In the genomic region with DNA sequence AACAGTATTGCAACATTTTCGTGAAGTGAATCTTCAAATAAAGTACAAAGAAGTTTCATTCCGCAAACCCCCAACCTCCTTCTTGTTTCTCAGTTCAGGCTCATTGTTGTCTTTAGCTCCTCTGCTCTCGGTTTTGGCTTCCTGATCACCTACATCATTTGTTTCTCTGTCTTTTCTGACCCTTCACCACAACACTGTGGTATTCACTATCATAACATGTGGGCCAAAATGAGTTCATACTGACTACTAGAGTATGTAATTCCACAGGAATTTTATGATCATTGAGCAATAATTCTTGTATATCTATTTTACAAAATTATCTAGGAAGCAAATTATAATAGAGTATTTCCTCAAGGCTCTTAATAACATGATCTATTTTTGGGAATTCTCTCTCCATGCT, we compare ENCODE assay signal across 13 cellular contexts.
DNase-seq lines count a peak whose midpoint lies in the region; ATAC-seq and TF ChIP-seq lines count a peak whose summit lies in the region.
"Had no signal": no experiment of that assay in that cellular context is flagged by ENCODE, and none has a peak within 500 bp of the region (broad histone marks: within the 10 kb centered on the region; RNA-seq: fewer than 3 reads in every experiment).

No MANE protein-coding gene starts in this region.

- H3K9me2 ChIP-seq in MM.1S (replicated peaks; ENCODE audit: insufficient read depth, low read length), result no peaks in the 10 kb centered on the region

- no peak overlapping the region for H3K27ac Mint-ChIP-seq in glutamatergic neuron (ENCODE audit: unreplicated experiment)
- H3K27ac Mint-ChIP-seq: GM23338; T-helper 1 cell treated with Interleukin-12 subunit alpha and Interleukin-12 subunit beta and Interleukin-4 antibody, amounts not matched to agents 30 μg/mL and 1 μg/mL, for 36 hours had no signal

- ATAC-seq in GM21360 (IDR thresholded peaks at IDR 0.05; ENCODE audit: unreplicated experiment), result peak; percentile 82
- ATAC-seq in GM18861 (IDR thresholded peaks at IDR 0.05; ENCODE audit: unreplicated experiment), result no peak
- ATAC-seq: GM23338 had no signal

- H3K36me3 ChIP-seq in MM.1S (replicated peaks; ENCODE audit: insufficient read depth, low read length), result no peaks in the 10 kb centered on the region
- no peaks in the 10 kb centered on the region for H3K36me3 ChIP-seq in fibroblast of lung (ENCODE audit: control insufficient read depth, insufficient read depth, low read length)
- H3K36me3 ChIP-seq in smooth muscle cell (ENCODE audit: low read depth), result no peaks in the 10 kb centered on the region
- H3K36me3 ChIP-seq: thoracic aorta had no signal

- H3K36me3 Mint-ChIP-seq in glutamatergic neuron (ENCODE audit: unreplicated experiment), result no peaks in the 10 kb centered on the region

- H3K79me2 ChIP-seq in MM.1S (ENCODE audit: low read length), result no peaks in the 10 kb centered on the region
- no peaks in the 10 kb centered on the region for H3K79me2 ChIP-seq in fibroblast of lung (ENCODE audit: control insufficient read depth, insufficient read depth, low read length)
- peaks cover 7% of the 10 kb centered on the region for H3K79me2 ChIP-seq in smooth muscle cell (ENCODE audit: low read depth)

- H3K9me3 Mint-ChIP-seq in glutamatergic neuron (ENCODE audit: unreplicated experiment), result no peaks in the 10 kb centered on the region
- H3K9me3 Mint-ChIP-seq: T-helper 1 cell treated with Interleukin-12 subunit alpha and Interleukin-12 subunit beta and Interleukin-4 antibody, amounts not matched to agents 30 μg/mL and 1 μg/mL, for 36 hours had no signal

- H3K9ac ChIP-seq in MM.1S (ENCODE audit: low read length), result no peak overlapping the region
- H3K9ac ChIP-seq in fibroblast of lung (ENCODE audit: insufficient read depth, low read length), result no peak overlapping the region
- H3K9ac ChIP-seq in smooth muscle cell (ENCODE audit: low read depth), result no peak overlapping the region

- no peaks in the 10 kb centered on the region for H3K4me1 Mint-ChIP-seq in glutamatergic neuron (ENCODE audit: low read depth, unreplicated experiment)

- no peak overlapping the region for H3K4me3 Mint-ChIP-seq in glutamatergic neuron (ENCODE audit: unreplicated experiment)
- H3K4me3 Mint-ChIP-seq: GM23338; T-helper 1 cell treated with Interleukin-12 subunit alpha and Interleukin-12 subunit beta and Interleukin-4 antibody, amounts not matched to agents 30 μg/mL and 1 μg/mL, for 36 hours had no signal

- no peak overlapping the region for H2AFZ ChIP-seq in MM.1S (ENCODE audit: low read length)
- no peak overlapping the region for H2AFZ ChIP-seq in fibroblast of lung (ENCODE audit: low read length)
- H2AFZ ChIP-seq in smooth muscle cell (ENCODE audit: low read depth), result peak overlapping the region; percentile 17
- H2AFZ ChIP-seq: GM23338 had no signal

- 63% methylated on average over 3 of the region's 3 CpGs for WGBS in smooth muscle cell (ENCODE audit: low lambda C conversion rate)

- H3K27me3 Mint-ChIP-seq in glutamatergic neuron (ENCODE audit: unreplicated experiment), result no peaks in the 10 kb centered on the region

- H3K9me3 ChIP-seq in MM.1S (replicated peaks; ENCODE audit: insufficient read depth, low read length) (no peaks in the 10 kb centered on the region), fibroblast of lung (ENCODE audit: control insufficient read depth, insufficient read depth, low read depth, low read length) (no peaks in the 10 kb centered on the region), smooth muscle cell (replicated peaks; ENCODE audit: low read depth) (no peaks in the 10 kb centered on the region)
- H3K9me3 ChIP-seq: thoracic aorta had no signal

- H3K27me3 ChIP-seq in MM.1S (replicated peaks; ENCODE audit: insufficient read depth, low read length) (no peaks in the 10 kb centered on the region), fibroblast of lung (ENCODE audit: control insufficient read depth, insufficient read depth, low read length) (no peaks in the 10 kb centered on the region), smooth muscle cell (ENCODE audit: low read depth) (no peaks in the 10 kb centered on the region)

- H4K20me1 ChIP-seq in MM.1S (ENCODE audit: insufficient read depth, low read length) (no peaks in the 10 kb centered on the region), fibroblast of lung (ENCODE audit: control insufficient read depth, extremely low read depth, insufficient read depth, low read length) (no peaks in the 10 kb centered on the region), smooth muscle cell (ENCODE audit: low read depth) (no peaks in the 10 kb centered on the region)

- no peak overlapping the region for H3K4me3 ChIP-seq in MM.1S (ENCODE audit: low read length)
- no peak overlapping the region for H3K4me3 ChIP-seq in fibroblast of lung (replicated peaks in 1 of 4; ENCODE audit: control extremely low read depth in 1 of 4, insufficient read depth in 1 of 4, low read depth in 3 of 4, low read length in 4 of 4)
- H3K4me3 ChIP-seq in smooth muscle cell, result no peak overlapping the region
- H3K4me3 ChIP-seq: GM23338, lung, thoracic aorta had no signal

- H3K4me1 ChIP-seq in MM.1S (ENCODE audit: low read length) (0 out of 2 replicates have a peak, but pooled peaks cover 6% of the 10 kb centered on the region), fibroblast of lung (ENCODE audit: control insufficient read depth, extremely low read depth, insufficient read depth, low read length) (peaks cover 9% of the 10 kb centered on the region), smooth muscle cell (ENCODE audit: low read depth) (peaks cover 38% of the 10 kb centered on the region)

- peak; percentile 75 for DNase-seq in MM.1S
- peak; percentile 85 to 99 for DNase-seq in fibroblast of lung (ENCODE audit: low read depth in 2 of 2)
- no peak for DNase-seq in smooth muscle cell (lab: John Stamatoyannopoulos, UW; ENCODE audit: unreplicated experiment)
- no peak for DNase-seq in glutamatergic neuron
- no peak for DNase-seq in stimulated activated CD4-positive, alpha-beta T cell treated with anti-CD3 and anti-CD28 coated beads, Interleukin-4, amount 100 ng/mL, for 4 hours
- DNase-seq in activated naive CD4-positive, alpha-beta T cell treated with Interleukin-2 at 50 U/mL for 16 hours, result no peak
- DNase-seq: effector CD8-positive, alpha-beta T cell had no signal

- H3K4me2 ChIP-seq in MM.1S (ENCODE audit: low read depth, low read length) (0 out of 2 replicates have a peak overlapping the region, but pooled peaks have one; percentile 4), fibroblast of lung (ENCODE audit: extremely low read depth, insufficient read depth, low read length) (peak overlapping the region; percentile 34), smooth muscle cell (peak overlapping the region; percentile 56)
- H3K4me2 ChIP-seq: GM23338 had no signal

- TF ChIP-seq CTCF in MM.1S (IDR thresholded peaks at IDR 0.05; ENCODE audit: low read length) (no peak), fibroblast of lung (conservative IDR thresholded peaks at IDR 0.05 in 1 of 2, IDR thresholded peaks at IDR 0.05 in 1 of 2; ENCODE audit: low read depth in 1 of 2, low read length in 2 of 2) (no peak), smooth muscle cell (IDR thresholded peaks at IDR 0.05; ENCODE audit: borderline replicate concordance, insufficient read depth, poor library complexity, severe bottlenecking) (no peak), glutamatergic neuron (IDR thresholded peaks at IDR 0.05; ENCODE audit: partially characterized antibody, unreplicated experiment) (no peak)

- H3K27ac ChIP-seq in MM.1S (ENCODE audit: low read length), result no peak overlapping the region
- peak overlapping the region; percentile 41 for H3K27ac ChIP-seq in fibroblast of lung (ENCODE audit: insufficient read depth, low read length)
- H3K27ac ChIP-seq in smooth muscle cell (ENCODE audit: low read depth), result peak overlapping the region; percentile 67
- H3K27ac ChIP-seq: thoracic aorta had no signal

- H3F3A ChIP-seq in MM.1S (ENCODE audit: insufficient read depth, low read length), result peaks cover 5% of the 10 kb centered on the region; the same call in 1 of the 2 replicates
- peaks cover 7% of the 10 kb centered on the region for H3F3A ChIP-seq in smooth muscle cell (ENCODE audit: low read depth)

Comparison
In these comparisons a context has a peak if more than half of its experiments do, and no peak if none do; other contexts are left out.
1. DNase-seq: peak in MM.1S (single experiment) and fibroblast of lung (2 of 2); none in smooth muscle cell (single experiment), glutamatergic neuron (single experiment), stimulated activated CD4-positive, alpha-beta T cell treated with anti-CD3 and anti-CD28 coated beads, Interleukin-4, amount 100 ng/mL, for 4 hours (0 of 2) and activated naive CD4-positive, alpha-beta T cell treated with Interleukin-2 at 50 U/mL for 16 hours (single experiment).
2. H3K4me2 ChIP-seq: peak in every context shown above with its lines; median percentile 56 in smooth muscle cell; 34 in fibroblast of lung; 4 in MM.1S.